In the genomic region with DNA sequence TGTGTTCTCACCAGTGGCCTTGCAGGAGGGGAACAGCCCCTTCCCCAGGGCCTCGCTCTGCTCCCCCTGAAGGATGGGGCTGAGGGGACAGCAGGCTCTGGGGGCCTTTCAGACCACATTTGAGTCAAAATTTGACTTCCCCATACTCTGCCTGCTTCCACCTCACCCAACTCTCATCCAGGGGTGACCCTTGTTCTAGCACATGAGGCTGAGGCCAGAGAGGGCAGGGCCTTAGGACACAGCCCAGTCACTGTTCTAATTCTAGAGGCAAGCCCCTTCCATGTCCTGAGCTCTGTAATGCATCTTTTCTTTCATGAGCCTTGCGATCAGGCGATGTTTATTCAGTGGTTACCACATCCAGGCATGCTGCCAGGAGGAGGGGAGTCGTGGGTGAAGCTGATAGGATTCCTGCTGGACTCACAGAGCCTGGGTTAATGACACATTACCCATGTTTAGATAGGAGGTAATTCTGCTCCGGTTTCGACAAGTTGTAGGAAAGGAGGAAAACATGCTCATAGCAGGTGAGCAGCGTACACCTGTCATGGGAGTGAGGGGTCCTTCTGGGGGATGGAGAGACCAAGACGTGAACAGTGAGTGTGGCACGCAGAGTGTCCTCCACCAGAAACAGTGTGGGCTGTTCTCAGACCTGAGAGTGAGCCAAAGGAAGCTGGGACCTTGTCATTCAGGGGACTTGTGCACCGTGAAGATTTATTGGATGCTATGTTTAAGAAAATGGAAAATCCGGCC, we compare ENCODE assay signal across 8 cellular contexts. TPM values are rescaled to one million over a fixed set of nuclear protein-coding genes. Genes with fewer than 3 reads are reported as not detected.
A peak's percentile ranks its signal among the peaks of the same experiment; 100 is the strongest.
DNase-seq lines count a peak whose midpoint lies in the region; ATAC-seq and TF ChIP-seq lines count a peak whose summit lies in the region.

No MANE protein-coding gene starts in this region.

- H3K79me1 ChIP-seq in H9 (ENCODE audit: insufficient read depth, low read depth, low read length, poor library complexity, severe bottlenecking): no peaks in the 10 kb centered on the region

- H3K4ac ChIP-seq in H9 (ENCODE audit: low read depth, low read length): no peak overlapping the region

- H2AK5ac ChIP-seq in H9 (ENCODE audit: insufficient read length, low read length): no peak overlapping the region

- no peaks in the 10 kb centered on the region for H3K9me3 ChIP-seq in H9 (ENCODE audit: control insufficient read depth, low read depth, low read length)

- no peak overlapping the region for H2BK12ac ChIP-seq in H9 (ENCODE audit: insufficient read length, low read depth, low read length)

- H3K23me2 ChIP-seq in H9 (ENCODE audit: insufficient read length, low read depth, low read length, poor library complexity, severe bottlenecking): no peaks in the 10 kb centered on the region

- H3K14ac ChIP-seq in H9 (ENCODE audit: insufficient read depth, low read length): no peak overlapping the region

- no peak overlapping the region for H3K9ac ChIP-seq in H9 (ENCODE audit: extremely low read depth, insufficient read length, low read length)

- DNase-seq in AG04449 (ENCODE audit: low read depth, low spot score) (peak; percentile 87), H9 (no peak), NCI-H446 treated with DMSO at 0.1 percent for 48 hours (lab: John Stamatoyannopoulos, UW) (peak; percentile 28), glomerular visceral epithelial cell (ENCODE audit: extremely low spot score) (peak; percentile 98), omental fat pad (ENCODE audit: low spot score) (peak; percentile 93), cortex of kidney (lab: John Stamatoyannopoulos, UW) (no peak)
- DNase-seq in activated effector memory CD4-positive, alpha-beta T cell treated with anti-CD3 and anti-CD28 coated beads, Interleukin-2, amount 50 U/mL, for 16 hours: no peak

- H2BK120ac ChIP-seq in H9 (ENCODE audit: low read depth, low read length, poor library complexity, severe bottlenecking): no peak overlapping the region

- CTCF ChIA-PET in AG04449 (lab: Yijun Ruan, JAX): interaction anchor here (0.7 to 1.5 kb wide), 5 partner anchors 8 to 40 kb away, joined by 3 read pairs; no protein-coding TSS in a partner anchor

- no peak overlapping the region for H3T11ph ChIP-seq in H9 (ENCODE audit: low read length)

- H2BK20ac ChIP-seq in H9 (ENCODE audit: low read depth, low read length, poor library complexity, severe bottlenecking): no peak overlapping the region

- H3K79me2 ChIP-seq in H9 (ENCODE audit: insufficient read depth, low read length): peaks cover 3% of the 10 kb centered on the region; the same call in 1 of the 2 replicates

- H3K4me1 ChIP-seq in H9 (ENCODE audit: insufficient read depth, low read length): no peaks in the 10 kb centered on the region

- no peak overlapping the region for H3K4me2 ChIP-seq in H9 (ENCODE audit: insufficient read depth, insufficient read length, low read length)

- no peak overlapping the region for H3K23ac ChIP-seq in H9 (ENCODE audit: insufficient read length, low read depth, low read length)

- peaks cover 47 to 60% (median 49%) of the 10 kb centered on the region in 3 experiments for H3K36me3 Mint-ChIP-seq in H9 (ENCODE audit: insufficient read depth in 1 of 3, low read depth in 3 of 3)
- peaks cover 14% of the 10 kb centered on the region for H3K36me3 Mint-ChIP-seq in activated naive CD8-positive, alpha-beta T cell

- peaks cover 3% of the 10 kb centered on the region for H3K27me3 Mint-ChIP-seq in H9 (ENCODE audit: low read depth)
- H3K27me3 Mint-ChIP-seq in activated naive CD8-positive, alpha-beta T cell: no peaks in the 10 kb centered on the region

- H2AFZ ChIP-seq in H9 (ENCODE audit: low read length): no peak overlapping the region

- H3K4me1 Mint-ChIP-seq in H9: peaks cover 22 to 33% of the 10 kb centered on the region in 2 experiments
- peaks cover 60% of the 10 kb centered on the region for H3K4me1 Mint-ChIP-seq in activated naive CD8-positive, alpha-beta T cell (ENCODE audit: low read depth)

- no CpG with 5 or more reads among the region's 11 CpGs for WGBS in H9 (ENCODE audit: extremely low coverage, insufficient read length, low lambda C conversion rate)

- H3K18ac ChIP-seq in H9 (ENCODE audit: insufficient read length, low read depth, low read length): no peak overlapping the region

- ATAC-seq in omental fat pad (ENCODE audit: low FRiP score): peak; percentile 76

- no peaks in the 10 kb centered on the region for H3K9me3 Mint-ChIP-seq in H9
- no peaks in the 10 kb centered on the region for H3K9me3 Mint-ChIP-seq in activated naive CD8-positive, alpha-beta T cell (ENCODE audit: low read depth)

- H2BK5ac ChIP-seq in H9 (ENCODE audit: insufficient read length, low read length): no peak overlapping the region

- no peak overlapping the region; a peak in 2 of 5 replicates for H3K4me3 Mint-ChIP-seq in H9
- peak overlapping the region; percentile 66 for H3K4me3 Mint-ChIP-seq in activated naive CD8-positive, alpha-beta T cell

- H4K5ac ChIP-seq in H9 (ENCODE audit: insufficient read length, low read depth, low read length): no peak overlapping the region

- TF ChIP-seq CTCF in AG04449 (IDR thresholded peaks at IDR 0.05; ENCODE audit: insufficient read depth, low read length, missing control alignments) (no peak), H9 (conservative IDR thresholded peaks at IDR 0.05) (no peak), omental fat pad (IDR thresholded peaks at IDR 0.05) (no peak)

- no peak overlapping the region for H2BK15ac ChIP-seq in H9 (ENCODE audit: low read depth, low read length)

- no peak overlapping the region for H3K4me3 ChIP-seq in AG04449 (ENCODE audit: low read depth, low read length)

- no peak overlapping the region for H3K56ac ChIP-seq in H9 (ENCODE audit: insufficient read length, low read depth, low read length)

- POLR2A ChIA-PET in AG04449 (lab: Yijun Ruan, JAX): interaction anchor here (1.0 to 3.7 kb wide), 4 partner anchors 9 to 50 kb away, joined by 3 to 23 read pairs (median 4); a partner anchor contains a TSS

- no peak overlapping the region for H4K91ac ChIP-seq in H9 (ENCODE audit: insufficient read length, low read depth, low read length)

- H4K20me1 ChIP-seq in H9 (ENCODE audit: control insufficient read depth, insufficient read depth, insufficient read length): peaks cover 3% of the 10 kb centered on the region

- H3K27ac ChIP-seq in H9 (ENCODE audit: insufficient read length, low read depth, low read length): no peak overlapping the region

- peak overlapping the region in 2 of 3 experiments; percentile 44 to 77; a peak in 4 of 7 replicates for H3K27ac Mint-ChIP-seq in H9
- peak overlapping the region; percentile 94 for H3K27ac Mint-ChIP-seq in activated naive CD8-positive, alpha-beta T cell

- H4K8ac ChIP-seq in H9 (replicated peaks; ENCODE audit: insufficient read length, low read depth, low read length): no peak overlapping the region

- H3K27me3 ChIP-seq in H9 (ENCODE audit: insufficient read depth, low read length): no peaks in the 10 kb centered on the region

RNA-seq across cellular contexts. Expression of a gene that starts 9.3 kb away (rescaled TPM):
- 1,674 and 1,679 TPM in 2 replicates for total RNA-seq in H9 (2021)
- 1,000 to 10,000 TPM; 1,567 to 2,105 (median 1,838) TPM for total RNA-seq in omental fat pad

RNA-seq across cellular contexts. Expression of a gene that starts 12.9 kb away (rescaled TPM):
- total RNA-seq in H9 (2021): not detected in 2 replicates
- total RNA-seq in omental fat pad: 100 to 1,000 TPM in 1 of 4 donors, 10 to 100 TPM in 3; 11.7 to 135 (median 71.5) TPM

RNA-seq across cellular contexts. Expression of a gene that starts 18.8 kb away (rescaled TPM):
- 28.3 and 29.0 TPM in 2 replicates for total RNA-seq in H9 (2021)
- total RNA-seq in omental fat pad: 10 to 100 TPM; 36.1 to 49.3 (median 40.3) TPM

RNA-seq across cellular contexts. Expression of a gene that starts 20.5 kb away (rescaled TPM):
- total RNA-seq in H9 (2021) (100 and 103 TPM in 2 replicates), omental fat pad (10 to 100 TPM; 21.0 to 72.4 (median 32.7) TPM)

RNA-seq across cellular contexts. Expression of a gene that starts 32.7 kb away (rescaled TPM):
- total RNA-seq in H9 (2021) (not detected in 2 replicates), omental fat pad (10 to 100 TPM in 1 of 4 donors, 1 to 10 TPM in 3; 2.1 to 13.6 (median 7.3) TPM)

Comparison
In these comparisons a context has a peak if more than half of its experiments do, and no peak if none do; other contexts are left out.
1. DNase-seq: peak in AG04449 (single experiment), NCI-H446 treated with DMSO at 0.1 percent for 48 hours (single experiment), glomerular visceral epithelial cell (single experiment) and omental fat pad (single experiment); none in H9 (single experiment), cortex of kidney (single experiment) and activated effector memory CD4-positive, alpha-beta T cell treated with anti-CD3 and anti-CD28 coated beads, Interleukin-2, amount 50 U/mL, for 16 hours (single experiment).
2. RNA of a gene that starts 12.9 kb away (total RNA-seq): 11.7 to 135 TPM in omental fat pad; not detected in H9; every median in the first group is over 10 times any median in the second.